9 cellular contexts compared by ENCODE assay signal in the genomic region with DNA sequence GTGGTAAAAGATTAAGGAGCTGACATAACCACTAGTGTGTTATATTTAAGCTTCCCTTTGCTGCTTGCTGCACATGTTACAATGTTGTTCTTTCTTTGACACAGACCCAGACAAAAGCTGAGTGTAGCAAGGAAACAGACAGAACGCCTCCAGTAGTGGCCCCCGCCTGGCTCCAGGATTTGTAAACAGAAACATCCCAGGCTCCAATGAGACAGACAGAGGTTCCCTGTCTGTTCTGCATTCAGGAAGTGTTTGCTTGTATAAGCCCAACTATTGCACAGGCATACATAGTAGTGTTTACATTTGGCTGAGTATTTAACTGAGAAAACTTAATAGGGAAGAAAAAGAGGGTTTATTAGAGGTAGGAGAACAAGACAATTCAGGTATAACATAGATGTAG.
DNase-seq lines count a peak whose midpoint lies in the region; ATAC-seq and TF ChIP-seq lines count a peak whose summit lies in the region.
"Had no signal": no experiment of that assay in that cellular context is flagged by ENCODE, and none has a peak within 500 bp of the region (broad histone marks: within the 10 kb centered on the region; RNA-seq: fewer than 3 reads in every experiment).

No MANE protein-coding gene starts in this region.

- H3K27ac ChIP-seq in right atrium auricular region = no peak overlapping the region

- no peaks in the 10 kb centered on the region for H3K27me3 ChIP-seq in right atrium auricular region

- no peaks in the 10 kb centered on the region for H3K36me3 ChIP-seq in right atrium auricular region

- no peaks in the 10 kb centered on the region for H3K9me3 ChIP-seq in right atrium auricular region

- H3K36me3 Mint-ChIP-seq in activated naive CD4-positive, alpha-beta T cell treated with anti-CD3 and anti-CD28 coated beads, Interleukin-2, amount 10 ng/mL, durations not matched to agents 7 days and 5 days = no peaks in the 10 kb centered on the region

- no peak overlapping the region for H3K4me3 Mint-ChIP-seq in activated naive CD4-positive, alpha-beta T cell treated with anti-CD3 and anti-CD28 coated beads, Interleukin-2, amount 10 ng/mL, durations not matched to agents 7 days and 5 days
- H3K4me3 Mint-ChIP-seq: activated T-cell treated with anti-CD3 and anti-CD28 coated beads, Interleukin-2, amount 50 U/mL, for 72 hours had no signal

- intact Hi-C loops in Right ventricle myocardium inferior (cut with DNase I) = loop anchor here (5.0 kb wide), 1 partner anchor 117 kb away; the partner anchor contains the start of gene BMPR2

- no peaks in the 10 kb centered on the region for H3K9me3 Mint-ChIP-seq in activated naive CD4-positive, alpha-beta T cell treated with anti-CD3 and anti-CD28 coated beads, Interleukin-2, amount 10 ng/mL, durations not matched to agents 7 days and 5 days
- H3K9me3 Mint-ChIP-seq: activated T-cell treated with anti-CD3 and anti-CD28 coated beads, Interleukin-2, amount 50 U/mL, for 72 hours had no signal

- H3K27me3 Mint-ChIP-seq in activated naive CD4-positive, alpha-beta T cell treated with anti-CD3 and anti-CD28 coated beads, Interleukin-2, amount 10 ng/mL, durations not matched to agents 7 days and 5 days = no peaks in the 10 kb centered on the region

- H3K27ac Mint-ChIP-seq in activated naive CD4-positive, alpha-beta T cell treated with anti-CD3 and anti-CD28 coated beads, Interleukin-2, amount 10 ng/mL, durations not matched to agents 7 days and 5 days = no peak overlapping the region
- H3K27ac Mint-ChIP-seq: activated T-cell treated with anti-CD3 and anti-CD28 coated beads, Interleukin-2, amount 50 U/mL, for 72 hours had no signal

- H3K4me3 ChIP-seq in right atrium auricular region = no peak overlapping the region

- CTCF ChIA-PET in activated naive CD4-positive, alpha-beta T cell treated with anti-CD3 and anti-CD28 coated beads, Interleukin-2, amount 10 ng/mL, durations not matched to agents 7 days and 5 days (lab: Charles Lee) = no interaction called here

- no peaks in the 10 kb centered on the region for H3K4me1 Mint-ChIP-seq in activated naive CD4-positive, alpha-beta T cell treated with anti-CD3 and anti-CD28 coated beads, Interleukin-2, amount 10 ng/mL, durations not matched to agents 7 days and 5 days

- peak; percentile 48 for ATAC-seq in Right ventricle myocardium inferior
- ATAC-seq in GM21447 (IDR thresholded peaks at IDR 0.05; ENCODE audit: unreplicated experiment) = no peak
- no peak for ATAC-seq in HG02759 (IDR thresholded peaks at IDR 0.05; ENCODE audit: unreplicated experiment)
- ATAC-seq: activated T-cell treated with anti-CD3 and anti-CD28 coated beads, Interleukin-2, amount 50 U/mL, for 72 hours had no signal

- DNase-seq in Right ventricle myocardium inferior (ENCODE audit: missing footprints) (no peak), right atrium auricular region (ENCODE audit: low spot score) (no peak), anterior cingulate cortex (lab: John Stamatoyannopoulos, UW) (peak in 38 of 58 donors; percentile 2 to 66 (median 20)), islet precursor cell (peak; percentile 75), NCI-H1092 (lab: John Stamatoyannopoulos, UW) (no peak)
- DNase-seq in activated naive CD4-positive, alpha-beta T cell treated with anti-CD3 and anti-CD28 coated beads, Interleukin-2, amount 10 ng/mL, durations not matched to agents 7 days and 5 days = no peak
- DNase-seq: activated T-cell treated with anti-CD3 and anti-CD28 coated beads, Interleukin-2, amount 50 U/mL, for 72 hours had no signal

- peaks cover 0 to 16% of the 10 kb centered on the region in 2 donors for H3K4me1 ChIP-seq in right atrium auricular region

- TF ChIP-seq CTCF in right atrium auricular region (IDR thresholded peaks at IDR 0.05) = no peak

Comparison
In these comparisons a context has a peak if more than half of its experiments do, and no peak if none do; other contexts are left out.
1. DNase-seq: peak in anterior cingulate cortex (38 of 58) and islet precursor cell (single experiment); none in Right ventricle myocardium inferior (single experiment), right atrium auricular region (single experiment), activated naive CD4-positive, alpha-beta T cell treated with anti-CD3 and anti-CD28 coated beads, Interleukin-2, amount 10 ng/mL, durations not matched to agents 7 days and 5 days (single experiment) and NCI-H1092 (single experiment).